Comparison of ENCODE assay signal across 39 cellular contexts in the genomic region with DNA sequence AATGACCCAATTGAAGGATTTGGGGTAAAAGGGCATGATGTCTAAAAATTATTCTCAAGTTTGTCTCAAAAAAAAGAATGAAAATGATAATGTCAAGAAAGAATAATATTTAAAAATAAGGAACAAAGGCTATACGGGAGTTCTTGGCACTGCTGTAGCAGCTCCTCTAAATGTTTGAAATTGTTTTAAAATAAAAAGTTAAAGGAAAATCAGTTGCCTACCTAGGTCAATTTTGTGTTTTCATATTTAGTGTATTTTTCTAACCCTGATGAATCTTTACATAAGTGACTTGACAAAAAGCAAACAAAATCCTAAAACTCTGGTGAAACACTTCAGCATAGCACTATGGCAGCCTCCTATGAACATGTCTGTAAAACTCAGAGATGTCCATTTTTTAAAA. TPM values are rescaled to one million over a fixed set of nuclear protein-coding genes. Genes with fewer than 3 reads are reported as not detected.
"Had no signal": no experiment of that assay in that cellular context is flagged by ENCODE, and none has a peak within 500 bp of the region (broad histone marks: within the 10 kb centered on the region; RNA-seq: fewer than 3 reads in every experiment).

No MANE protein-coding gene starts in this region.

- H3K4me3 Mint-ChIP-seq: activated naive CD4-positive, alpha-beta T cell treated with anti-CD3 and anti-CD28 coated beads for 36 hours; activated naive CD4-positive, alpha-beta T cell treated with anti-CD3 and anti-CD28 coated beads, Interleukin-2, amount 10 ng/mL, durations not matched to agents 7 days and 5 days; activated naive CD4-positive, alpha-beta T cell treated with anti-CD3 and anti-CD28 coated beads, Interleukin-2, amount 50 U/mL, for 24 hours; activated naive CD8-positive, alpha-beta T cell; activated naive CD8-positive, alpha-beta T cell treated with anti-CD3 and anti-CD28 coated beads for 36 hours; activated naive CD8-positive, alpha-beta T cell treated with anti-CD3 and anti-CD28 coated beads, Interleukin-2, amount 10 ng/mL, durations not matched to agents 7 days and 5 days; activated naive CD8-positive, alpha-beta T cell treated with anti-CD3 and anti-CD28 coated beads, Interleukin-2, amount 50 U/mL, for 24 hours; activated T-cell treated with anti-CD3 and anti-CD28 coated beads, Interleukin-2, amount 50 U/mL, for 24 hours; activated T-cell treated with anti-CD3 and anti-CD28 coated beads, Interleukin-2, amount 50 U/mL, for 4 hours; activated T-cell treated with anti-CD3 and anti-CD28 coated beads, Interleukin-2, amount 50 U/mL, for 72 hours; activated T-helper 1 cell treated with anti-CD3 and anti-CD28 coated beads, Interleukin-12 subunit alpha, Interleukin-12 subunit beta, Interleukin-2, Interleukin-4 antibody, amounts not matched to agents 30 ng/mL and 10 ng/mL and 1 ng/mL, durations not matched to agents 14 hours and 24 hours and 36 hours; activated T-helper 17 cell treated with anti-CD3 and anti-CD28 coated beads, Interleukin-2, amount 50 U/mL, for 72 hours; brain; central memory CD8-positive, alpha-beta T cell had no signal

- H3K27me3 ChIP-seq: adrenal gland, ascending aorta, body of pancreas, brain microvascular endothelial cell, breast epithelium, cardiac muscle cell had no signal

- FAIRE-seq: astrocyte, bronchial epithelial cell had no signal

- H3K36me3 ChIP-seq: adrenal gland, ascending aorta, brain microvascular endothelial cell, breast epithelium, cardiac muscle cell had no signal

- H3K27ac Mint-ChIP-seq: activated naive CD4-positive, alpha-beta T cell treated with anti-CD3 and anti-CD28 coated beads for 36 hours; activated naive CD4-positive, alpha-beta T cell treated with anti-CD3 and anti-CD28 coated beads, Interleukin-2, amount 10 ng/mL, durations not matched to agents 7 days and 5 days; activated naive CD4-positive, alpha-beta T cell treated with anti-CD3 and anti-CD28 coated beads, Interleukin-2, amount 50 U/mL, for 24 hours; activated naive CD4-positive, alpha-beta T cell treated with anti-CD3 and anti-CD28 coated beads, Interleukin-2, amount 50 U/mL, for 72 hours; activated naive CD8-positive, alpha-beta T cell; activated naive CD8-positive, alpha-beta T cell treated with anti-CD3 and anti-CD28 coated beads for 36 hours; activated naive CD8-positive, alpha-beta T cell treated with anti-CD3 and anti-CD28 coated beads, Interleukin-2, amount 10 ng/mL, durations not matched to agents 7 days and 5 days; activated naive CD8-positive, alpha-beta T cell treated with anti-CD3 and anti-CD28 coated beads, Interleukin-2, amount 50 U/mL, for 24 hours; activated T-cell treated with anti-CD3 and anti-CD28 coated beads, Interleukin-2, amount 50 U/mL, for 24 hours; activated T-cell treated with anti-CD3 and anti-CD28 coated beads, Interleukin-2, amount 50 U/mL, for 72 hours; activated T-helper 1 cell treated with anti-CD3 and anti-CD28 coated beads, Interleukin-12 subunit alpha, Interleukin-12 subunit beta, Interleukin-2, Interleukin-4 antibody, amounts not matched to agents 30 ng/mL and 10 ng/mL and 1 ng/mL, durations not matched to agents 14 hours and 24 hours and 36 hours; activated T-helper 17 cell treated with anti-CD3 and anti-CD28 coated beads, Interleukin-2, amount 50 U/mL, for 72 hours; activated T-helper 2 cell treated with anti-CD3 and anti-CD28 coated beads, Interferon-gamma antibody, Interleukin-2, Interleukin-4, amounts not matched to agents 10 μg/mL and 5 μg/mL and 100 μg/mL, durations not matched to agents 14 hours and 24 hours and 36 hours; brain had no signal

- H3K27me3 Mint-ChIP-seq: activated naive CD4-positive, alpha-beta T cell treated with anti-CD3 and anti-CD28 coated beads, Interleukin-2, amount 10 ng/mL, durations not matched to agents 7 days and 5 days; activated naive CD8-positive, alpha-beta T cell treated with anti-CD3 and anti-CD28 coated beads for 36 hours had no signal

- H3K4me1 Mint-ChIP-seq: activated naive CD4-positive, alpha-beta T cell treated with anti-CD3 and anti-CD28 coated beads, Interleukin-2, amount 10 ng/mL, durations not matched to agents 7 days and 5 days; activated naive CD4-positive, alpha-beta T cell treated with anti-CD3 and anti-CD28 coated beads, Interleukin-2, amount 50 U/mL, for 24 hours; activated naive CD8-positive, alpha-beta T cell treated with anti-CD3 and anti-CD28 coated beads for 36 hours; activated naive CD8-positive, alpha-beta T cell treated with anti-CD3 and anti-CD28 coated beads, Interleukin-2, amount 10 ng/mL, durations not matched to agents 7 days and 5 days; activated naive CD8-positive, alpha-beta T cell treated with anti-CD3 and anti-CD28 coated beads, Interleukin-2, amount 50 U/mL, for 24 hours; activated T-helper 17 cell treated with anti-CD3 and anti-CD28 coated beads, Interleukin-2, amount 50 U/mL, for 72 hours; central memory CD8-positive, alpha-beta T cell had no signal

- ATAC-seq: activated naive CD4-positive, alpha-beta T cell treated with anti-CD3 and anti-CD28 coated beads, Interleukin-2, amount 50 U/mL, for 72 hours; activated naive CD8-positive, alpha-beta T cell treated with anti-CD3 and anti-CD28 coated beads, Interleukin-2, amount 50 U/mL, for 24 hours; activated T-cell treated with anti-CD3 and anti-CD28 coated beads, Interleukin-2, amount 50 U/mL, for 4 hours; activated T-cell treated with anti-CD3 and anti-CD28 coated beads, Interleukin-2, amount 50 U/mL, for 72 hours; activated T-helper 17 cell treated with anti-CD3 and anti-CD28 coated beads, Interleukin-2, amount 50 U/mL, for 72 hours; body of pancreas had no signal

- H3K9me3 ChIP-seq: adrenal gland, ascending aorta, body of pancreas, breast epithelium had no signal

- H3K36me3 Mint-ChIP-seq: activated naive CD4-positive, alpha-beta T cell treated with anti-CD3 and anti-CD28 coated beads, Interleukin-2, amount 10 ng/mL, durations not matched to agents 7 days and 5 days; activated naive CD4-positive, alpha-beta T cell treated with anti-CD3 and anti-CD28 coated beads, Interleukin-2, amount 50 U/mL, for 24 hours; activated naive CD4-positive, alpha-beta T cell treated with anti-CD3 and anti-CD28 coated beads, Interleukin-2, amount 50 U/mL, for 72 hours; activated naive CD8-positive, alpha-beta T cell; activated naive CD8-positive, alpha-beta T cell treated with anti-CD3 and anti-CD28 coated beads for 36 hours; activated naive CD8-positive, alpha-beta T cell treated with anti-CD3 and anti-CD28 coated beads, Interleukin-2, amount 10 ng/mL, durations not matched to agents 7 days and 5 days; brain had no signal

- H3K4me3 ChIP-seq: adrenal gland, ascending aorta, body of pancreas, breast epithelium, cardiac muscle cell had no signal

- H3K9me3 Mint-ChIP-seq: activated naive CD4-positive, alpha-beta T cell treated with anti-CD3 and anti-CD28 coated beads for 36 hours; activated naive CD4-positive, alpha-beta T cell treated with anti-CD3 and anti-CD28 coated beads, Interleukin-2, amount 10 ng/mL, durations not matched to agents 7 days and 5 days; activated naive CD4-positive, alpha-beta T cell treated with anti-CD3 and anti-CD28 coated beads, Interleukin-2, amount 50 U/mL, for 24 hours; activated naive CD4-positive, alpha-beta T cell treated with anti-CD3 and anti-CD28 coated beads, Interleukin-2, amount 50 U/mL, for 72 hours; activated naive CD8-positive, alpha-beta T cell treated with anti-CD3 and anti-CD28 coated beads for 36 hours; activated naive CD8-positive, alpha-beta T cell treated with anti-CD3 and anti-CD28 coated beads, Interleukin-2, amount 10 ng/mL, durations not matched to agents 7 days and 5 days; activated naive CD8-positive, alpha-beta T cell treated with anti-CD3 and anti-CD28 coated beads, Interleukin-2, amount 50 U/mL, for 24 hours; activated T-cell treated with anti-CD3 and anti-CD28 coated beads, Interleukin-2, amount 50 U/mL, for 24 hours; activated T-cell treated with anti-CD3 and anti-CD28 coated beads, Interleukin-2, amount 50 U/mL, for 4 hours; activated T-cell treated with anti-CD3 and anti-CD28 coated beads, Interleukin-2, amount 50 U/mL, for 72 hours; activated T-helper 1 cell treated with anti-CD3 and anti-CD28 coated beads, Interleukin-12 subunit alpha, Interleukin-12 subunit beta, Interleukin-2, Interleukin-4 antibody, amounts not matched to agents 30 ng/mL and 10 ng/mL and 1 ng/mL, durations not matched to agents 14 hours and 24 hours and 36 hours; activated T-helper 17 cell treated with anti-CD3 and anti-CD28 coated beads, Interleukin-2, amount 50 U/mL, for 72 hours; activated T-helper 2 cell treated with anti-CD3 and anti-CD28 coated beads, Interferon-gamma antibody, Interleukin-2, Interleukin-4, amounts not matched to agents 10 μg/mL and 5 μg/mL and 100 μg/mL, durations not matched to agents 14 hours and 24 hours and 36 hours; central memory CD8-positive, alpha-beta T cell had no signal

- DNase-seq: activated effector memory CD4-positive, alpha-beta T cell treated with anti-CD3 and anti-CD28 coated beads, Interleukin-2, amount 50 U/mL, for 16 hours; activated effector memory CD4-positive, alpha-beta T cell treated with Interleukin-2 at 50 U/mL for 16 hours; activated gamma-delta T cell; activated gamma-delta T cell treated with Interleukin-2 at 50 U/mL for 16 hours; activated naive CD4-positive, alpha-beta T cell; activated naive CD4-positive, alpha-beta T cell treated with anti-CD3 and anti-CD28 coated beads for 36 hours; activated naive CD4-positive, alpha-beta T cell treated with anti-CD3 and anti-CD28 coated beads, Interleukin-2, amount 10 ng/mL, durations not matched to agents 7 days and 5 days; activated naive CD4-positive, alpha-beta T cell treated with anti-CD3 and anti-CD28 coated beads, Interleukin-2, amount 50 U/mL, for 16 hours; activated naive CD4-positive, alpha-beta T cell treated with Interleukin-2 at 50 U/mL for 16 hours; activated naive CD8-positive, alpha-beta T cell treated with anti-CD3 and anti-CD28 coated beads for 36 hours; activated naive CD8-positive, alpha-beta T cell treated with anti-CD3 and anti-CD28 coated beads, Interleukin-2, amount 10 ng/mL, durations not matched to agents 7 days and 5 days; activated naive CD8-positive, alpha-beta T cell treated with anti-CD3 and anti-CD28 coated beads, Interleukin-2, amount 50 U/mL, for 24 hours; activated T-cell treated with anti-CD3 and anti-CD28 coated beads, Interleukin-2, amount 50 U/mL, for 24 hours; activated T-cell treated with anti-CD3 and anti-CD28 coated beads, Interleukin-2, amount 50 U/mL, for 4 hours; activated T-cell treated with anti-CD3 and anti-CD28 coated beads, Interleukin-2, amount 50 U/mL, for 48 hours; activated T-cell treated with anti-CD3 and anti-CD28 coated beads, Interleukin-2, amount 50 U/mL, for 72 hours; adrenal gland; amniotic stem cell; amygdala; anterior cingulate cortex; aorta; body of pancreas; brain microvascular endothelial cell; caudate nucleus; central memory CD4-positive, alpha-beta T cell; cerebellar nuclear complex had no signal

- H3K27ac ChIP-seq: adrenal gland, ascending aorta, body of pancreas, brain microvascular endothelial cell, breast epithelium, cardiac muscle cell had no signal

- H3K4me1 ChIP-seq: adrenal gland, ascending aorta, body of pancreas, breast epithelium had no signal

RNA-seq across cellular contexts. Expression of a gene that starts 56.4 kb away (rescaled TPM):
- total RNA-seq: activated naive CD4-positive, alpha-beta T cell treated with anti-CD3 and anti-CD28 coated beads for 36 hours; activated naive CD8-positive, alpha-beta T cell treated with anti-CD3 and anti-CD28 coated beads for 36 hours; activated T-cell treated with anti-CD3 and anti-CD28 coated beads, Interleukin-2, amount 50 U/mL, for 72 hours; activated T-helper 1 cell treated with anti-CD3 and anti-CD28 coated beads, Interleukin-12 subunit alpha, Interleukin-12 subunit beta, Interleukin-2, Interleukin-4 antibody, amounts not matched to agents 30 ng/mL and 10 ng/mL and 1 ng/mL, durations not matched to agents 14 hours and 24 hours and 36 hours; activated T-helper 17 cell treated with anti-CD3 and anti-CD28 coated beads, Interleukin-2, amount 50 U/mL, for 72 hours; activated T-helper 2 cell treated with anti-CD3 and anti-CD28 coated beads, Interferon-gamma antibody, Interleukin-2, Interleukin-4, amounts not matched to agents 10 μg/mL and 5 μg/mL and 100 μg/mL, durations not matched to agents 14 hours and 24 hours and 36 hours had no signal
